ENCODE assay signal across 8 cellular contexts in the genomic region with DNA sequence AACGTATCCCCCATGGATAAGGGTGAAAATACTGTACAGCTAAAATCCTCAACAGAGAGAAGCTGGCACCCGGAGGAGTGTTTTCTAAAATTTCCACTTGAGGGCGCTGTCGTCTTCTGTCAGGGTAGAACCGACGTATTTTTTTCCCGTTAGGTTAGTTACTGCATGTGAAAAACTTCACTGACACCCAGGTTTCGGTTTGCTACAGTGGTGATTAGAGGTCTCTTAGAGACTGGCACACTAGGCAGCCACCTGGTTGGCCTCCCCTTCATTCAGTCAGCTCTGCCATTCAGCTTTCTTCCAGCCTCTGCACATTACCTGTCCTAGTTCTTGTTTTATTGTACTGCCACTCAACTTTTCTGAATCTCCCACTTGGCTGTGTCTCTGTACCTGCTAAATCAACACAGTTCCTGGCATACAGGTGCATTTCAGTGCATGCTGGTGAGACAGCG. TPM values are rescaled to one million over a fixed set of nuclear protein-coding genes. Genes with fewer than 3 reads are reported as not detected.
DNase-seq lines count a peak whose midpoint lies in the region; ATAC-seq and TF ChIP-seq lines count a peak whose summit lies in the region.

No MANE protein-coding gene starts in this region.

- peaks cover 7% of the 10 kb centered on the region for H3K4me1 Mint-ChIP-seq in activated CD4-positive, alpha-beta T cell treated with anti-CD3 and anti-CD28 coated beads for 36 hours

- ATAC-seq in activated CD4-positive, alpha-beta T cell treated with anti-CD3 and anti-CD28 coated beads for 36 hours = peak; percentile 71
- ATAC-seq in lower lobe of right lung (peak; percentile 72 to 78), HG02840 (IDR thresholded peaks at IDR 0.05; ENCODE audit: low FRiP score, unreplicated experiment) (no peak)

- intact Hi-C loops in activated CD4-positive, alpha-beta T cell treated with anti-CD3 and anti-CD28 coated beads for 36 hours (cut with DNase I, micrococcal nuclease) = loop anchor here (1.0 to 10.0 kb wide), 6 partner anchors 17 to 497 kb away; no protein-coding TSS in a partner anchor
- intact Hi-C loops in lower lobe of right lung (cut with DNase I) = loop anchor here (5.0 kb wide), 1 partner anchor 195 kb away; no protein-coding TSS in a partner anchor

- no peaks in the 10 kb centered on the region for H3K36me3 Mint-ChIP-seq in activated CD4-positive, alpha-beta T cell treated with anti-CD3 and anti-CD28 coated beads for 36 hours (ENCODE audit: low read depth)

- H3K27ac ChIP-seq in lower lobe of right lung = no peak overlapping the region

- H3K4me1 ChIP-seq in lower lobe of right lung = no peaks in the 10 kb centered on the region

- H3K36me3 ChIP-seq in lower lobe of right lung = no peaks in the 10 kb centered on the region

- H3K27me3 Mint-ChIP-seq in activated CD4-positive, alpha-beta T cell treated with anti-CD3 and anti-CD28 coated beads for 36 hours = peaks cover 12% of the 10 kb centered on the region

- no peaks in the 10 kb centered on the region for H3K9me3 Mint-ChIP-seq in activated CD4-positive, alpha-beta T cell treated with anti-CD3 and anti-CD28 coated beads for 36 hours (ENCODE audit: low read depth)

- peaks cover 6% of the 10 kb centered on the region for H3K27me3 ChIP-seq in lower lobe of right lung (ENCODE audit: low read depth)

- no peak overlapping the region for H3K4me3 Mint-ChIP-seq in activated CD4-positive, alpha-beta T cell treated with anti-CD3 and anti-CD28 coated beads for 36 hours

- TF ChIP-seq CTCF in choroid plexus epithelial cell (conservative IDR thresholded peaks at IDR 0.05; ENCODE audit: low read depth, low read length) (peak; percentile 84), lower lobe of right lung (IDR thresholded peaks at IDR 0.05) (peak; percentile 77)

- DNase-seq in ELF-1 (ENCODE audit: low read depth, low spot score) = peak; percentile 71
- DNase-seq in HEK293T (ENCODE audit: extremely low spot score) = peak; percentile 63
- peak; percentile 48 for DNase-seq in NCI-H2196 (lab: John Stamatoyannopoulos, UW; ENCODE audit: unreplicated experiment)
- peak; percentile 78 for DNase-seq in activated CD4-positive, alpha-beta T cell treated with anti-CD3 and anti-CD28 coated beads for 36 hours
- DNase-seq in choroid plexus epithelial cell (ENCODE audit: low read depth) = peak; percentile 80
- DNase-seq in lower lobe of right lung = no peak
- DNase-seq in stimulated activated CD8-positive, alpha-beta memory T cell treated with anti-CD3 and anti-CD28 coated beads, Interleukin-15, amount 100 ng/mL, for 48 hours (ENCODE audit: low read depth in 2 of 2) = peak; percentile 25

- CTCF ChIA-PET in HEK293T (lab: Yijun Ruan, JAX) = interaction anchor here (0.6 to 3.0 kb wide), 12 partner anchors 10 to 801 kb away, joined by 3 to 27 read pairs (median 3); no protein-coding TSS in a partner anchor
- CTCF ChIA-PET in activated CD4-positive, alpha-beta T cell treated with anti-CD3 and anti-CD28 coated beads for 36 hours (lab: Charles Lee) = interaction anchor here (0.6 to 4.8 kb wide), 56 partner anchors 8 to 569 kb away, joined by 3 to 99 read pairs (median 4); a partner anchor contains a TSS

- H3K4me3 ChIP-seq in choroid plexus epithelial cell (ENCODE audit: low read depth, low read length) (no peak overlapping the region), lower lobe of right lung (no peak overlapping the region)

- POLR2A ChIA-PET in HEK293T (lab: Yijun Ruan, JAX) = no interaction called here
- POLR2A ChIA-PET in activated CD4-positive, alpha-beta T cell treated with anti-CD3 and anti-CD28 coated beads for 36 hours (lab: Charles Lee) = no interaction called here

- H3K27ac Mint-ChIP-seq in activated CD4-positive, alpha-beta T cell treated with anti-CD3 and anti-CD28 coated beads for 36 hours = no peak overlapping the region

- no peaks in the 10 kb centered on the region for H3K9me3 ChIP-seq in lower lobe of right lung

TF ChIP-seq in HEK293T, 16 proteins besides CTCF, POLR2A, EP300 and RAD21:
- TF ChIP-seq FOXK2 (IDR thresholded peaks at IDR 0.05) (no peak), SP1 (IDR thresholded peaks at IDR 0.05) (no peak), CTBP1 (IDR thresholded peaks at IDR 0.05; ENCODE audit: borderline replicate concordance) (no peak), NFRKB (IDR thresholded peaks at IDR 0.05) (no peak), SUZ12 (IDR thresholded peaks at IDR 0.05) (no peak), TARDBP (IDR thresholded peaks at IDR 0.05) (no peak), BHLHE40 (IDR thresholded peaks at IDR 0.05; ENCODE audit: borderline replicate concordance) (no peak), ZNF384 (IDR thresholded peaks at IDR 0.05) (no peak), HDGF (IDR thresholded peaks at IDR 0.05; ENCODE audit: borderline replicate concordance) (no peak), FOXA1 (IDR thresholded peaks at IDR 0.05) (no peak), L3MBTL2 (conservative IDR thresholded peaks at IDR 0.05) (no peak), ELF4 (IDR thresholded peaks at IDR 0.05) (no peak), FOXM1 (IDR thresholded peaks at IDR 0.05; ENCODE audit: borderline replicate concordance) (no peak)
- TF ChIP-seq, protein P1, sequence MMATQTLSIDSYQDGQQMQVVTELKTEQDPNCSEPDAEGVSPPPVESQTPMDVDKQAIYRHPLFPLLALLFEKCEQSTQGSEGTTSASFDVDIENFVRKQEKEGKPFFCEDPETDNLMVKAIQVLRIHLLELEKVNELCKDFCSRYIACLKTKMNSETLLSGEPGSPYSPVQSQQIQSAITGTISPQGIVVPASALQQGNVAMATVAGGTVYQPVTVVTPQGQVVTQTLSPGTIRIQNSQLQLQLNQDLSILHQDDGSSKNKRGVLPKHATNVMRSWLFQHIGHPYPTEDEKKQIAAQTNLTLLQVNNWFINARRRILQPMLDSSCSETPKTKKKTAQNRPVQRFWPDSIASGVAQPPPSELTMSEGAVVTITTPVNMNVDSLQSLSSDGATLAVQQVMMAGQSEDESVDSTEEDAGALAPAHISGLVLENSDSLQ (IDR thresholded peaks at IDR 0.05) = no peak
TF ChIP-seq in HEK293T: peak in this region for 0.

RNA-seq across cellular contexts. Expression of a gene that starts 18.4 kb away (rescaled TPM):
- total RNA-seq in activated CD4-positive, alpha-beta T cell treated with anti-CD3 and anti-CD28 coated beads for 36 hours = not detected
- not detected for total RNA-seq in lower lobe of right lung
